33 cellular contexts compared by ENCODE assay signal in the genomic region with DNA sequence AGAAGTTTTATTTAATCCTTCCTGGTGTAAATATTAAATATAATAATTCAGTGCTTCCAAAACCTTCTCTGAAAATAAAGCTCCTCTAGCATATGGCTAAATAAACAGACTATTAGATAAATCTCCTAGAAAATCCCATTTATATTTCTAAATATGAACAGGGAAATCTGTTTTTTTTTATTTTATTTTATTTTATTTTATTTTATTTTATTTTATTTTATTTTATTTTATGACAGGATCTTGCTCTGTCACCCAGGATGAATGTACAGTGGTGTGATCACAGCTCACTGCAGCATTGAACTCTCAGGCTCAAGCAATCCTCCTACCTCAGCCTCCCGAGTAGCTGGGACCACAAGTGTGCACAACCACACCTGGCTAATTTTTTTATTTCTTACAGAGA.
"Had no signal": no experiment of that assay in that cellular context is flagged by ENCODE, and none has a peak within 500 bp of the region (broad histone marks: within the 10 kb centered on the region; RNA-seq: fewer than 3 reads in every experiment).

No MANE protein-coding gene starts in this region.

- H3K27me3 ChIP-seq: body of pancreas, SJCRH30 had no signal

- H3K4me1 ChIP-seq: SJCRH30 had no signal

- H3K9me3 Mint-ChIP-seq: activated CD4-positive, alpha-beta T cell treated with anti-CD3 and anti-CD28 coated beads, Interleukin-2, amount 10 ng/mL, durations not matched to agents 24 days and 14 days; activated CD8-positive, alpha-beta T cell treated with anti-CD3 and anti-CD28 coated beads for 36 hours; activated naive CD8-positive, alpha-beta T cell treated with anti-CD3 and anti-CD28 coated beads for 36 hours; activated T-cell treated with anti-CD3 and anti-CD28 coated beads, Interleukin-2, amount 50 U/mL, for 72 hours; activated T-helper 17 cell treated with anti-CD3 and anti-CD28 coated beads, Interleukin-2, amount 50 U/mL, for 72 hours had no signal

- H3K4me3 ChIP-seq: body of pancreas, PC-9, SJCRH30, SK-N-MC had no signal

- H3K9me3 ChIP-seq: body of pancreas had no signal

- ATAC-seq: activated CD8-positive, alpha-beta T cell treated with anti-CD3 and anti-CD28 coated beads for 36 hours; activated T-cell treated with anti-CD3 and anti-CD28 coated beads, Interleukin-2, amount 50 U/mL, for 72 hours; activated T-helper 17 cell treated with anti-CD3 and anti-CD28 coated beads, Interleukin-2, amount 50 U/mL, for 72 hours; body of pancreas had no signal

- H3K36me3 ChIP-seq: SJCRH30, WERI-Rb-1 had no signal

- H3K36me3 Mint-ChIP-seq: activated naive CD8-positive, alpha-beta T cell treated with anti-CD3 and anti-CD28 coated beads for 36 hours had no signal

- H3K27me3 Mint-ChIP-seq: activated CD4-positive, alpha-beta T cell treated with anti-CD3 and anti-CD28 coated beads, Interleukin-2, amount 10 ng/mL, durations not matched to agents 24 days and 14 days had no signal

- H3K4me1 Mint-ChIP-seq: activated CD4-positive, alpha-beta T cell treated with anti-CD3 and anti-CD28 coated beads, Interleukin-2, amount 10 ng/mL, durations not matched to agents 24 days and 14 days; activated T-helper 17 cell treated with anti-CD3 and anti-CD28 coated beads, Interleukin-2, amount 50 U/mL, for 72 hours had no signal

- H3K4me3 Mint-ChIP-seq: activated CD4-positive, alpha-beta T cell treated with anti-CD3 and anti-CD28 coated beads, Interleukin-2, amount 10 ng/mL, durations not matched to agents 24 days and 14 days; activated CD8-positive, alpha-beta T cell treated with anti-CD3 and anti-CD28 coated beads for 36 hours; activated naive CD8-positive, alpha-beta T cell treated with anti-CD3 and anti-CD28 coated beads for 36 hours; activated T-cell treated with anti-CD3 and anti-CD28 coated beads, Interleukin-2, amount 50 U/mL, for 72 hours; activated T-helper 17 cell treated with anti-CD3 and anti-CD28 coated beads, Interleukin-2, amount 50 U/mL, for 72 hours had no signal

- H3K27ac Mint-ChIP-seq: activated CD4-positive, alpha-beta T cell treated with anti-CD3 and anti-CD28 coated beads, Interleukin-2, amount 10 ng/mL, durations not matched to agents 24 days and 14 days; activated CD8-positive, alpha-beta T cell treated with anti-CD3 and anti-CD28 coated beads for 36 hours; activated naive CD8-positive, alpha-beta T cell treated with anti-CD3 and anti-CD28 coated beads for 36 hours; activated T-cell treated with anti-CD3 and anti-CD28 coated beads, Interleukin-2, amount 50 U/mL, for 72 hours; activated T-helper 17 cell treated with anti-CD3 and anti-CD28 coated beads, Interleukin-2, amount 50 U/mL, for 72 hours had no signal

- DNase-seq: activated CD4-positive, alpha-beta T cell treated with anti-CD3 and anti-CD28 coated beads, Interleukin-2, amount 10 ng/mL, durations not matched to agents 24 days and 14 days; activated CD4-positive, alpha-beta T cell treated with anti-CD3 and anti-CD28 coated beads, Interleukin-2, amount 50 U/mL, for 4 hours; activated CD8-positive, alpha-beta T cell treated with anti-CD3 and anti-CD28 coated beads for 36 hours; activated effector memory CD4-positive, alpha-beta T cell treated with anti-CD3 and anti-CD28 coated beads, Interleukin-2, amount 50 U/mL, for 16 hours; activated naive CD4-positive, alpha-beta T cell; activated naive CD4-positive, alpha-beta T cell treated with anti-CD3 and anti-CD28 coated beads, Interleukin-2, amount 50 U/mL, for 16 hours; activated naive CD8-positive, alpha-beta T cell treated with anti-CD3 and anti-CD28 coated beads for 36 hours; activated T-cell treated with anti-CD3 and anti-CD28 coated beads, Interleukin-2, amount 50 U/mL, for 1 hour; activated T-cell treated with anti-CD3 and anti-CD28 coated beads, Interleukin-2, amount 50 U/mL, for 72 hours; body of pancreas; caudate nucleus; cerebellar nuclear complex; Karpas-422; KBM-7; MM.1S; MV-4-11; NCI-H1092; NCI-H146; NCI-H187; NCI-H2029 treated with DMSO at 0.1 percent for 48 hours; NCI-H2107; NCI-H2171; NCI-H510A; NCI-H526; NCI-H748 treated with DMSO at 0.1 percent for 48 hours; NK-92 treated with Interleukin-12 subunit alpha and Interleukin-12 subunit beta, amount 100 ng/mL, for 24 hours; PC-9; SHP77; SJCRH30; T1000; WERI-Rb-1 had no signal

- H3K27ac ChIP-seq: body of pancreas, PC-9, SJCRH30, SK-N-MC, WERI-Rb-1 had no signal
